ENCODE assay signal across 8 cellular contexts in genomic region chr3:160754371-160754854, GRCh38. TPM values are rescaled to one million over a fixed set of nuclear protein-coding genes. Genes with fewer than 3 reads are reported as not detected.
DNase-seq lines count a peak whose midpoint lies in the region; ATAC-seq and TF ChIP-seq lines count a peak whose summit lies in the region.

No MANE protein-coding gene starts in this region.

- WGBS in mesendoderm (ENCODE audit: extremely low coverage, insufficient coverage, low lambda C conversion rate): no CpG with 5 or more reads among the region's 27 CpGs

- no peak overlapping the region for H2BK5ac ChIP-seq in mesendoderm (ENCODE audit: low read length)

- ATAC-seq in thoracic aorta (ENCODE audit: insufficient number of reproducible peaks, low FRiP score, low read depth) (peak; percentile 12), HG03095 (IDR thresholded peaks at IDR 0.05; ENCODE audit: unreplicated experiment) (no peak), GM19463 (IDR thresholded peaks at IDR 0.05; ENCODE audit: unreplicated experiment) (no peak)

- peak overlapping the region; percentile 80 for H3K4me3 ChIP-seq in epithelial cell of esophagus (ENCODE audit: low read length)
- peak overlapping the region; percentile 25 for H3K4me3 ChIP-seq in mesendoderm (ENCODE audit: low read length)
- peak overlapping the region; percentile 95 for H3K4me3 ChIP-seq in thoracic aorta

- no peak overlapping the region for H2AK5ac ChIP-seq in mesendoderm (ENCODE audit: low read length)

- H3K9me3 ChIP-seq in thoracic aorta: no peaks in the 10 kb centered on the region

- peak overlapping the region; percentile 76 for H3K56ac ChIP-seq in mesendoderm (ENCODE audit: low read length)

- H3K27me3 ChIP-seq in mesendoderm (ENCODE audit: insufficient read depth, low read length, poor library complexity) (peaks cover 2% of the 10 kb centered on the region), thoracic aorta (replicated peaks; ENCODE audit: insufficient read depth) (no peaks in the 10 kb centered on the region)

- H3K79me2 ChIP-seq in mesendoderm (ENCODE audit: control insufficient read depth, insufficient read depth, low read length): no peaks in the 10 kb centered on the region

- H4K5ac ChIP-seq in mesendoderm (ENCODE audit: low read length): no peak overlapping the region

- H3K36me3 ChIP-seq in mesendoderm (ENCODE audit: control insufficient read depth, insufficient read depth, low read length): no peaks in the 10 kb centered on the region
- no peaks in the 10 kb centered on the region for H3K36me3 ChIP-seq in thoracic aorta

- in situ Hi-C loops in G401 (cut with HindIII; ENCODE audit: low sequenced_read_pairs): no loop called here

- H3K4me1 ChIP-seq in mesendoderm (ENCODE audit: control insufficient read depth, low read depth, low read length) (peaks cover 4% of the 10 kb centered on the region), thoracic aorta (ENCODE audit: control insufficient read depth in 1 of 2, low read depth in 2 of 2) (peaks cover 17 to 25% of the 10 kb centered on the region in 2 donors)

- H3K9ac ChIP-seq in mesendoderm (ENCODE audit: low read length): peak overlapping the region; percentile 57

- no peak overlapping the region for H4K8ac ChIP-seq in mesendoderm (ENCODE audit: low read depth, low read length)

- no peaks in the 10 kb centered on the region for H3K79me1 ChIP-seq in mesendoderm (ENCODE audit: low read length)

- DNase-seq in G401 (ENCODE audit: low spot score) (peak; percentile 69), LoVo (ENCODE audit: low spot score) (peak; percentile 23), epithelial cell of esophagus (ENCODE audit: low read depth) (peak; percentile 55), mesendoderm (peak; percentile 67), thoracic aorta (ENCODE audit: low spot score) (no peak)

- no peak overlapping the region for H2BK15ac ChIP-seq in mesendoderm (replicated peaks; ENCODE audit: low read depth)

- H3K27ac ChIP-seq in VCaP: peak overlapping the region; percentile 92
- H3K27ac ChIP-seq in mesendoderm (ENCODE audit: low read depth, low read length): no peak overlapping the region
- H3K27ac ChIP-seq in thoracic aorta: peak overlapping the region; percentile 91 to 94

- H3K4ac ChIP-seq in mesendoderm (ENCODE audit: low read depth, low read length): no peak overlapping the region

- H2BK120ac ChIP-seq in mesendoderm (ENCODE audit: low read depth, low read length): no peak overlapping the region

- H3K4me2 ChIP-seq in mesendoderm (ENCODE audit: low read length): peak overlapping the region; percentile 79

- TF ChIP-seq CTCF in VCaP (conservative IDR thresholded peaks at IDR 0.05) (no peak), epithelial cell of esophagus (IDR thresholded peaks at IDR 0.05; ENCODE audit: insufficient read depth, low read depth, low read length, missing control alignments) (no peak), thoracic aorta (IDR thresholded peaks at IDR 0.05) (no peak)

- H3K23ac ChIP-seq in mesendoderm (ENCODE audit: low read length): no peak overlapping the region

- H3K18ac ChIP-seq in mesendoderm (ENCODE audit: low read length): no peak overlapping the region

RNA-seq across cellular contexts. Expression of gene PPM1L, which starts 1.6 kb away (rescaled TPM):
- total RNA-seq in G401 (2014; rRNA removed; shearing (Covaris generic)): under 0.01 TPM in 1 of 2 replicates, not detected in the other
- 2.0 TPM for polyA plus RNA-seq in mesendoderm (2013, experiment 1 of 2)
- polyA plus RNA-seq in mesendoderm (2013, experiment 2 of 2): 2.3 TPM
- total RNA-seq in thoracic aorta: 10 to 100 TPM; 13.3 to 25.3 TPM

Comparison
In these comparisons a context has a peak if more than half of its experiments do, and no peak if none do; other contexts are left out.
1. H3K4me3 ChIP-seq: peak in every context shown above with its lines; median percentile 95 in thoracic aorta; 80 in epithelial cell of esophagus; 25 in mesendoderm.
2. RNA of gene PPM1L, which starts 1.6 kb away (total RNA-seq): 13.3 to 25.3 TPM in thoracic aorta; under 0.01 TPM in G401; every median in the first group is over 10 times any median in the second.